Comparison of ENCODE assay signal across 17 cellular contexts in the genomic region with DNA sequence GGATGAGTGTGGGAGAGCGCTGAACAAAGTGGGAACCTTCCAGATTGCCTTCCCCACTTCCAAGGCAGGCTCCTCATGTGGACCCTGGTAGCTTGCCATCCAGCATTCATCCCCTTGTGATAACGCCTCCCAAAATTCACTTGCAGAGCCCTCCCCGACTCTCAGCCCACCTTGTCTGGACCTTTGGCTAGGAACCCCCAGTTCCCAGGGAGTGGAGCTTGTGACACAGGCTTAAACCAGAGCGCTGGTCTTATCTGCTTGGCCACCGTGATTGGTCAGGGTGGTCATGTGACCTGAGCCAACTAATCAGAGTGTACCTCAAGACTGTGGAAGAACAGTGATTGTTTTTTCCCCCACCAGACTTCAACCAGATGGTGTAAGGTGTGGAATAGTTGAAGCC. TPM values are rescaled to one million over a fixed set of nuclear protein-coding genes. Genes with fewer than 3 reads are reported as not detected.
DNase-seq lines count a peak whose midpoint lies in the region; ATAC-seq, FAIRE-seq and TF ChIP-seq lines count a peak whose summit lies in the region.
"Had no signal": no experiment of that assay in that cellular context is flagged by ENCODE, and none has a peak within 500 bp of the region (broad histone marks: within the 10 kb centered on the region; RNA-seq: fewer than 3 reads in every experiment).

No MANE protein-coding gene starts in this region.

- no peaks in the 10 kb centered on the region; the same call in 1 of the 2 replicates for H3K9me2 ChIP-seq in HCT116 (ENCODE audit: insufficient read depth)

- BruUV-seq in HCT116 (replicated peaks; lab: Mats Ljungman, UMichigan), result no TSS peak
- BruUV-seq in GM12878 (replicated peaks; lab: Mats Ljungman, UMichigan), result no TSS peak

- H3K79me2 ChIP-seq in HCT116 (ENCODE audit: insufficient read depth, low read length), result no peaks in the 10 kb centered on the region
- H3K79me2 ChIP-seq in GM12878 (ENCODE audit: control insufficient read depth, insufficient read depth, low read length), result no peaks in the 10 kb centered on the region

- H3K27me3 ChIP-seq in HCT116 (ENCODE audit: insufficient read depth, low read length) (no peaks in the 10 kb centered on the region), GM12878 (replicated peaks in 1 of 2; ENCODE audit: control insufficient read depth in 2 of 2, insufficient read depth in 2 of 2, low read length in 1 of 2) (no peaks in the 10 kb centered on the region)

- no peak overlapping the region for H3K4me2 ChIP-seq in A549
- no peak overlapping the region for H3K4me2 ChIP-seq in HCT116 (ENCODE audit: low read length)
- no peak overlapping the region for H3K4me2 ChIP-seq in GM12878 (ENCODE audit: control insufficient read depth, insufficient read depth)

- H3K36me3 ChIP-seq in HCT116 (ENCODE audit: control insufficient read depth in 1 of 2, insufficient read depth in 2 of 2, low read length in 2 of 2) (no peaks in the 10 kb centered on the region), GM12878 (ENCODE audit: control insufficient read depth in 2 of 2, insufficient read depth in 2 of 2, low read length in 1 of 2) (no peaks in the 10 kb centered on the region)
- H3K36me3 ChIP-seq: SJCRH30 had no signal

- no peak for TF ChIP-seq CTCF in A549 (IDR thresholded peaks at IDR 0.05)
- TF ChIP-seq CTCF in HCT116 (IDR thresholded peaks at IDR 0.05 in 2 of 3, conservative IDR thresholded peaks at IDR 0.05 in 1 of 3; ENCODE audit: borderline replicate concordance in 1 of 3, insufficient read depth in 1 of 3, low read depth in 2 of 3, low read length in 2 of 3), result no peak
- no peak for TF ChIP-seq CTCF in GM12878 (IDR thresholded peaks at IDR 0.05 in 2 of 3, conservative IDR thresholded peaks at IDR 0.05 in 1 of 3; ENCODE audit: control insufficient read depth in 2 of 3, extremely low read depth in 1 of 3, insufficient read depth in 1 of 3, low read depth in 3 of 3, low read length in 3 of 3)
- no peak for TF ChIP-seq CTCF in RWPE1 (conservative IDR thresholded peaks at IDR 0.05; ENCODE audit: low read depth)

- intact Hi-C loops in HCT116 (cut with micrococcal nuclease) (no loop called here), GM12878 (cut with micrococcal nuclease; ENCODE audit: unreplicated experiment) (no loop called here)

- no peak for TF ChIP-seq POLR2A in A549 (IDR thresholded peaks at IDR 0.05; ENCODE audit: low read length)
- no peak for TF ChIP-seq POLR2A in HCT116 (IDR thresholded peaks at IDR 0.05; ENCODE audit: borderline replicate concordance, extremely low read depth, insufficient read depth, insufficient read length)
- no peak for TF ChIP-seq POLR2A in GM12878 (IDR thresholded peaks at IDR 0.05; ENCODE audit: low read depth, low read length)

- H3K27ac ChIP-seq in A549, result no peak overlapping the region
- no peak overlapping the region for H3K27ac ChIP-seq in HCT116 (ENCODE audit: low read depth, low read length)
- no peak overlapping the region for H3K27ac ChIP-seq in GM12878 (ENCODE audit: control insufficient read depth, insufficient read depth)
- no peak overlapping the region for H3K27ac ChIP-seq in RWPE1
- H3K27ac ChIP-seq: C4-2B, SJCRH30 had no signal

- no peak overlapping the region for H3K4me3 ChIP-seq in A549
- no peak overlapping the region for H3K4me3 ChIP-seq in HCT116 (replicated peaks in 1 of 2; ENCODE audit: low read depth in 1 of 2, low read length in 2 of 2)
- no peak overlapping the region for H3K4me3 ChIP-seq in GM12878
- H3K4me3 ChIP-seq: SJCRH30 had no signal

- WGBS in A549 (ENCODE audit: missing lambda C conversion rate), result 79% methylated on average over 5 of the region's 5 CpGs
- 86% methylated on average over 5 of the region's 5 CpGs for WGBS in GM12878 (ENCODE audit: insufficient coverage, insufficient replicate concordance, low lambda C conversion rate, missing lambda C conversion rate)

- in situ Hi-C loops in GM12878 (cut with MboI), result no loop called here

- no peaks in the 10 kb centered on the region for H4K20me1 ChIP-seq in HCT116 (ENCODE audit: insufficient read depth)
- H4K20me1 ChIP-seq in GM12878 (ENCODE audit: control insufficient read depth, insufficient read depth), result no peaks in the 10 kb centered on the region

- FAIRE-seq in A549 (lab: Jason Lieb, UNC) (no peak), GM12878 (lab: Jason Lieb, UNC) (no peak)
- FAIRE-seq: A204.1 had no signal

- RAD21 ChIA-PET in HCT116 (lab: Charles Lee; ENCODE audit: low non-redundant PET in 1 of 2, low total read pairs in 2 of 2, uncharacterized antibody in 2 of 2, unreplicated experiment in 2 of 2) (no interaction called here), GM12878 (lab: Charles Lee; ENCODE audit: unreplicated experiment) (no interaction called here)

- H3K9me3 ChIP-seq in A549 (no peaks in the 10 kb centered on the region), HCT116 (ENCODE audit: control insufficient read depth in 1 of 2, insufficient read depth in 1 of 2, low read depth in 1 of 2, low read length in 2 of 2) (no peaks in the 10 kb centered on the region), GM12878 (replicated peaks; ENCODE audit: control insufficient read depth, insufficient read depth, low read length) (no peaks in the 10 kb centered on the region; the same call in 2 of the 3 replicates)
- H3K9me3 ChIP-seq: SJCRH30 had no signal

- CTCF ChIA-PET in A549 (lab: Yijun Ruan, JAX) (interaction anchor here (0.8 to 7.1 kb wide), 3 partner anchors 18 to 76 kb away, joined by 3 to 44 read pairs (median 3); no protein-coding TSS in a partner anchor), HCT116 (lab: Charles Lee) (no interaction called here), GM12878 (lab: Yijun Ruan, JAX) (interaction anchor here (2.7 kb wide), 1 partner anchor 24 kb away, joined by 8 read pairs; no protein-coding TSS in a partner anchor), RWPE1 (lab: Yijun Ruan, JAX) (interaction anchor here (1.3 kb wide), 1 partner anchor 23 kb away, joined by 5 read pairs; no protein-coding TSS in a partner anchor)

- POLR2A ChIA-PET in A549 (lab: Yijun Ruan, JAX) (no interaction called here), HCT116 (lab: Charles Lee) (no interaction called here), GM12878 (lab: Charles Lee) (no interaction called here), RWPE1 (lab: Yijun Ruan, JAX; ENCODE audit: low non-redundant PET) (no interaction called here)

- H3K9ac ChIP-seq in HCT116 (ENCODE audit: low read length) (no peak overlapping the region), GM12878 (ENCODE audit: control insufficient read depth, insufficient read depth, low read length) (no peak overlapping the region)

- H2AFZ ChIP-seq in HCT116 (ENCODE audit: low read depth, low read length, poor library complexity, severe bottlenecking), result peak overlapping the region; percentile 41
- H2AFZ ChIP-seq in GM12878 (ENCODE audit: control insufficient read depth, low read depth, low read length), result no peak overlapping the region

- H3K4me1 ChIP-seq in A549 (no peaks in the 10 kb centered on the region), HCT116 (ENCODE audit: control insufficient read depth in 1 of 2, insufficient read depth in 2 of 2, low read length in 2 of 2) (no peaks in the 10 kb centered on the region), GM12878 (ENCODE audit: control insufficient read depth, insufficient read depth, low read length) (no peaks in the 10 kb centered on the region)
- H3K4me1 ChIP-seq: SJCRH30 had no signal

- ATAC-seq in A549, result peak; percentile 15 to 57; a peak in 2 of 6 replicates
- peak; percentile 81 for ATAC-seq in HCT116
- ATAC-seq in GM12878, result no peak
- no peak for ATAC-seq in HG03196 (IDR thresholded peaks at IDR 0.05; ENCODE audit: unreplicated experiment)
- ATAC-seq in GM19351 (IDR thresholded peaks at IDR 0.05; ENCODE audit: unreplicated experiment), result no peak

- SMC1A ChIA-PET in GM12878 (lab: Charles Lee; ENCODE audit: uncharacterized antibody, unreplicated experiment), result no interaction called here

- TF ChIP-seq RAD21 in A549 (conservative IDR thresholded peaks at IDR 0.05 in 1 of 2, IDR thresholded peaks at IDR 0.05 in 1 of 2) (no peak), HCT116 (IDR thresholded peaks at IDR 0.05; ENCODE audit: low read depth) (no peak), GM12878 (IDR thresholded peaks at IDR 0.05; ENCODE audit: insufficient read depth, low read depth, low read length) (no peak)

- no peak for DNase-seq in A549 (ENCODE audit: low read depth in 1 of 2, low spot score in 1 of 2)
- DNase-seq in HCT116 (ENCODE audit: low read depth, low spot score), result no peak
- no peak for DNase-seq in GM12878 (ENCODE audit: low read depth, low spot score)
- DNase-seq in mesenteric fat pad (ENCODE audit: low spot score), result peak; percentile 76
- DNase-seq in RWPE1 (ENCODE audit: low spot score), result no peak
- no peak for DNase-seq in H4 (ENCODE audit: low spot score)
- DNase-seq: Kasumi-1, MM.1S, NCI-H1105, NCI-H1694 treated with DMSO at 0.1 percent for 48 hours, NCI-H526 treated with DMSO at 0.1 percent for 48 hours, RPMI8226, SJCRH30 had no signal

- TF ChIP-seq EP300 in A549 (IDR thresholded peaks at IDR 0.05), result no peak
- no peak for TF ChIP-seq EP300 in GM12878 (IDR thresholded peaks at IDR 0.05; ENCODE audit: borderline replicate concordance in 1 of 2, control insufficient read depth in 1 of 2, low read depth in 2 of 2, low read length in 2 of 2)

RNA-seq across cellular contexts. Expression of a gene that starts 9.6 kb away (rescaled TPM):
- polyA plus RNA-seq in A549 (2011; rRNA removed) (3.3 and 7.8 TPM in 2 replicates), A549 (2017; fragmentation: RNase III; extraction: RNeasy Plus Mini Kit Qiagen cat#74134 plus additional on column Dnase treatment) (13.0 to 14.5 TPM (median 14.0 TPM) in 3 replicates), GM12878 (2011; rRNA removed) (0.39 and 0.96 TPM in 2 replicates), GM12878 (2014; fragmentation: Illumina TruSeq; extraction: Trizol) (2.4 and 4.3 TPM in 2 replicates), GM12878 (2014; fragmentation: Nextera tagmentation; extraction: Ambion mirVana) (under 1 TPM; 0.55 to 0.95 TPM), GM12878 (2014; rRNA removed) (5.0 and 6.5 TPM in 2 replicates), GM12878 (2016; fragmentation: Nextera tagmentation; extraction: Ambion mirVana) (1 to 10 TPM; 6.0 to 6.9 TPM)
- polyA plus RNA-seq in A549 (2012; cell fraction: cytosol; rRNA removed), result 7.7 and 14.0 TPM in 2 replicates
- 14.0 and 16.6 TPM in 2 replicates for polyA plus RNA-seq in A549 (2012; cell fraction: nucleus; rRNA removed)
- 9.4 and 13.7 TPM in 2 replicates for polyA minus RNA-seq in A549 (2011; rRNA and poly(A)+ RNA removed)
- total RNA-seq in HCT116 (2021; ENCODE audit: unreplicated experiment) (18.2 TPM), GM12878 (2014; rRNA removed) (2.6 and 4.2 TPM in 2 replicates), GM12878 (2014; rRNA removed; fragmentation: Illumina TruSeq; extraction: Trizol) (1.3 TPM in 2 replicates), GM12878 (2021) (8.9 and 9.7 TPM in 2 replicates), mesenteric fat pad (81.0 TPM)
- 13.4 and 15.8 TPM in 2 replicates for polyA plus RNA-seq in HCT116 (2012)
- 8.5 and 9.0 TPM in 2 replicates for total RNA-seq in GM12878 (2013; cell fraction: nucleolus; rRNA removed)
- 2.6 TPM for polyA plus RNA-seq in GM12878 (2011; ENCODE audit: low read depth)
- polyA plus RNA-seq in GM12878 (2011; cell fraction: cytosol; rRNA removed), result 2.7 and 4.1 TPM in 2 replicates
- 4.0 and 4.5 TPM in 2 replicates for polyA plus RNA-seq in GM12878 (2011; cell fraction: nucleus; rRNA removed)
- polyA plus RNA-seq in GM12878 (2012), result 5.3 and 5.4 TPM in 2 replicates
- polyA minus RNA-seq in GM12878 (2011; rRNA and poly(A)+ RNA removed), result 4.3 and 10.5 TPM in 2 replicates
- 6.2 and 6.5 TPM in 2 replicates for polyA minus RNA-seq in GM12878 (2011; cell fraction: cytosol; rRNA and poly(A)+ RNA removed)
- polyA minus RNA-seq in GM12878 (2011; cell fraction: nucleus; rRNA and poly(A)+ RNA removed), result 3.6 and 6.5 TPM in 2 replicates
- 9.5 and 11.2 TPM in 2 replicates for total RNA-seq in H4 (2014; rRNA removed; shearing (Covaris generic))

RNA-seq across cellular contexts. Expression of a gene that starts 51.9 kb away (rescaled TPM):
- polyA plus RNA-seq in A549 (2011; rRNA removed) (4.1 and 4.9 TPM in 2 replicates), A549 (2017; fragmentation: RNase III; extraction: RNeasy Plus Mini Kit Qiagen cat#74134 plus additional on column Dnase treatment) (2.9 to 4.0 TPM (median 3.2 TPM) in 3 replicates), GM12878 (2011; rRNA removed) (6.6 and 11.4 TPM in 2 replicates), GM12878 (2014; fragmentation: Illumina TruSeq; extraction: Trizol) (6.0 and 7.1 TPM in 2 replicates), GM12878 (2014; fragmentation: Nextera tagmentation; extraction: Ambion mirVana) (1 to 10 TPM; 1.2 to 1.4 TPM), GM12878 (2014; rRNA removed) (8.5 and 8.8 TPM in 2 replicates), GM12878 (2016; fragmentation: Nextera tagmentation; extraction: Ambion mirVana) (1 to 10 TPM; 7.6 to 8.7 TPM)
- polyA plus RNA-seq in A549 (2012; cell fraction: cytosol; rRNA removed), result 2.3 and 3.2 TPM in 2 replicates
- 10.4 and 10.6 TPM in 2 replicates for polyA plus RNA-seq in A549 (2012; cell fraction: nucleus; rRNA removed)
- 12.8 and 13.8 TPM in 2 replicates for polyA minus RNA-seq in A549 (2011; rRNA and poly(A)+ RNA removed)
- total RNA-seq in HCT116 (2021; ENCODE audit: unreplicated experiment) (18.0 TPM), GM12878 (2014; rRNA removed) (8.7 and 9.1 TPM in 2 replicates), GM12878 (2014; rRNA removed; fragmentation: Illumina TruSeq; extraction: Trizol) (5.6 and 6.6 TPM in 2 replicates), GM12878 (2021) (13.9 and 14.7 TPM in 2 replicates), mesenteric fat pad (69.9 TPM)
- polyA plus RNA-seq in HCT116 (2012), result 10.8 and 11.8 TPM in 2 replicates
- total RNA-seq in GM12878 (2013; cell fraction: nucleolus; rRNA removed), result 60.8 and 75.2 TPM in 2 replicates
- polyA plus RNA-seq in GM12878 (2011; ENCODE audit: low read depth), result 4.5 TPM
- polyA plus RNA-seq in GM12878 (2011; cell fraction: cytosol; rRNA removed), result 10.7 and 10.8 TPM in 2 replicates
- 38.9 and 40.6 TPM in 2 replicates for polyA plus RNA-seq in GM12878 (2011; cell fraction: nucleus; rRNA removed)
- 7.6 and 8.4 TPM in 2 replicates for polyA plus RNA-seq in GM12878 (2012)
- 23.0 and 25.4 TPM in 2 replicates for polyA minus RNA-seq in GM12878 (2011; rRNA and poly(A)+ RNA removed)
- 5.7 and 6.7 TPM in 2 replicates for polyA minus RNA-seq in GM12878 (2011; cell fraction: cytosol; rRNA and poly(A)+ RNA removed)
- polyA minus RNA-seq in GM12878 (2011; cell fraction: nucleus; rRNA and poly(A)+ RNA removed), result 15.0 and 22.9 TPM in 2 replicates
- 8.9 and 10.3 TPM in 2 replicates for total RNA-seq in H4 (2014; rRNA removed; shearing (Covaris generic))

Comparison
In these comparisons a context has a peak if more than half of its experiments do, and no peak if none do; other contexts are left out.
1. ATAC-seq: peak in A549 (2 of 2) and HCT116 (single experiment); none in GM12878 (single experiment), HG03196 (single experiment) and GM19351 (single experiment).